In genomic region chr11:118757881-118758399, GRCh38 we compare ENCODE assay signal across 21 cellular contexts. TPM values are rescaled to one million over a fixed set of nuclear protein-coding genes. Genes with fewer than 3 reads are reported as not detected.
DNase-seq lines count a peak whose midpoint lies in the region; ATAC-seq, FAIRE-seq and TF ChIP-seq lines count a peak whose summit lies in the region.
"Had no signal": no experiment of that assay in that cellular context is flagged by ENCODE, and none has a peak within 500 bp of the region (broad histone marks: within the 10 kb centered on the region; RNA-seq: fewer than 3 reads in every experiment).

No MANE protein-coding gene starts in this region.

- H3K4me2 ChIP-seq in IMR-90 (ENCODE audit: low read depth, low read length), result no peak overlapping the region

- no peak for FAIRE-seq in frontal cortex (lab: Jason Lieb, UNC)
- FAIRE-seq: endothelial cell of umbilical vein had no signal

- no peaks in the 10 kb centered on the region for H3K27me3 ChIP-seq in CD4-positive, alpha-beta T cell (ENCODE audit: control insufficient read depth, insufficient read depth, low read length)
- no peaks in the 10 kb centered on the region for H3K27me3 ChIP-seq in IMR-90 (ENCODE audit: control insufficient read depth, insufficient read depth, low read length)
- no peaks in the 10 kb centered on the region for H3K27me3 ChIP-seq in lower lobe of right lung (ENCODE audit: low read depth)
- H3K27me3 ChIP-seq in ovary, result no peaks in the 10 kb centered on the region
- H3K27me3 ChIP-seq: brain microvascular endothelial cell, right atrium auricular region, transverse colon had no signal

- no peak overlapping the region for H2BK20ac ChIP-seq in IMR-90 (ENCODE audit: low read depth, low read length)

- H3K36me3 ChIP-seq in IMR-90 (ENCODE audit: control insufficient read depth, insufficient read depth, low read length) (peaks cover 66% of the 10 kb centered on the region), lower lobe of right lung (peaks cover 100% of the 10 kb centered on the region), ovary (no peaks in the 10 kb centered on the region)

- H2AFZ ChIP-seq in IMR-90 (replicated peaks; ENCODE audit: low read length, poor library complexity), result no peak overlapping the region

- peak overlapping the region; percentile 54 for H3K27ac Mint-ChIP-seq in CD4-positive, alpha-beta T cell
- H3K27ac Mint-ChIP-seq: mesothelial cell of epicardium had no signal

- TF ChIP-seq POLR2A in IMR-90 (IDR thresholded peaks at IDR 0.05; ENCODE audit: low read depth, low read length) (no peak), ovary (IDR thresholded peaks at IDR 0.05) (no peak)

- no peak overlapping the region for H2BK120ac ChIP-seq in IMR-90 (ENCODE audit: low read depth, low read length)

- no peak overlapping the region for H3K14ac ChIP-seq in IMR-90 (replicated peaks; ENCODE audit: low read depth, low read length)

- no peak for DNase-seq in CD4-positive, alpha-beta T cell
- DNase-seq in IMR-90, result no peak
- peak; percentile 19 to 28 for DNase-seq in frontal cortex (ENCODE audit: low spot score in 2 of 2)
- peak; percentile 88 for DNase-seq in pons (ENCODE audit: low spot score)
- no peak for DNase-seq in lower lobe of right lung
- DNase-seq in ovary, result no peak
- no peak for DNase-seq in activated T-cell treated with anti-CD3 and anti-CD28 coated beads for 4 hours
- no peak for DNase-seq in retina
- DNase-seq: activated CD4-positive, alpha-beta T cell treated with anti-CD3 and anti-CD28 coated beads for 36 hours; brain microvascular endothelial cell; Calu3; cortex of kidney; NCI-H1105; NCI-H2081 treated with DMSO at 0.1 percent for 48 hours; NCI-H524; transverse colon had no signal

- no peak overlapping the region for H4K5ac ChIP-seq in IMR-90 (ENCODE audit: low read depth, low read length)

- no peak overlapping the region for H3K4me3 Mint-ChIP-seq in CD4-positive, alpha-beta T cell
- H3K4me3 Mint-ChIP-seq: activated CD4-positive, alpha-beta T cell treated with anti-CD3 and anti-CD28 coated beads for 36 hours; mesothelial cell of epicardium; neural crest cell had no signal

- no peak overlapping the region for H3K18ac ChIP-seq in IMR-90 (ENCODE audit: low read depth, low read length)

- H2AK9ac ChIP-seq in IMR-90 (replicated peaks; ENCODE audit: low read depth, low read length, poor library complexity), result no peak overlapping the region

- no peak overlapping the region for H2BK15ac ChIP-seq in IMR-90 (ENCODE audit: low read depth, low read length)

- peaks cover 96% of the 10 kb centered on the region for H3K36me3 Mint-ChIP-seq in CD4-positive, alpha-beta T cell (ENCODE audit: low read depth)

- ATAC-seq in CD4-positive, alpha-beta T cell (ENCODE audit: poor library complexity), result no peak
- ATAC-seq in IMR-90 (ENCODE audit: low read depth), result no peak
- ATAC-seq in lower lobe of right lung, result no peak
- ATAC-seq: activated CD4-positive, alpha-beta T cell treated with anti-CD3 and anti-CD28 coated beads for 36 hours; activated naive CD4-positive, alpha-beta T cell treated with anti-CD3 and anti-CD28 coated beads, Interleukin-2, amount 50 U/mL, for 72 hours had no signal

- no peaks in the 10 kb centered on the region for H3K27me3 Mint-ChIP-seq in CD4-positive, alpha-beta T cell
- H3K27me3 Mint-ChIP-seq: activated CD4-positive, alpha-beta T cell treated with anti-CD3 and anti-CD28 coated beads for 36 hours had no signal

- H3K9ac ChIP-seq in IMR-90 (ENCODE audit: low read depth, low read length), result no peak overlapping the region

- POLR2A ChIA-PET in CD4-positive, alpha-beta T cell (lab: Charles Lee), result interaction anchor here (0.7 to 1.2 kb wide), 2 partner anchors 26 to 66 kb away, joined by 3 read pairs; no protein-coding TSS in a partner anchor
- POLR2A ChIA-PET in IMR-90 (lab: Charles Lee; ENCODE audit: unreplicated experiment), result no interaction called here

- TF ChIP-seq RAD21 in IMR-90 (IDR thresholded peaks at IDR 0.05; ENCODE audit: low read length), result no peak

- H3K4me1 Mint-ChIP-seq in CD4-positive, alpha-beta T cell (ENCODE audit: low read depth), result peaks cover 12% of the 10 kb centered on the region
- H3K4me1 Mint-ChIP-seq: activated CD4-positive, alpha-beta T cell treated with anti-CD3 and anti-CD28 coated beads for 36 hours; mesothelial cell of epicardium had no signal

- H3K4me3 ChIP-seq in IMR-90 (ENCODE audit: insufficient read depth, low read depth, low read length) (no peak overlapping the region), lower lobe of right lung (no peak overlapping the region), ovary (no peak overlapping the region)
- H3K4me3 ChIP-seq: right atrium auricular region, transverse colon had no signal

- no peak overlapping the region for H2BK5ac ChIP-seq in IMR-90 (ENCODE audit: low read depth, low read length, poor library complexity, severe bottlenecking)

- H3K56ac ChIP-seq in IMR-90 (ENCODE audit: extremely low read depth, insufficient read depth, low read length), result no peak overlapping the region

- H3K9me3 ChIP-seq in CD4-positive, alpha-beta T cell (ENCODE audit: control insufficient read depth, low read length), result no peaks in the 10 kb centered on the region
- no peaks in the 10 kb centered on the region for H3K9me3 ChIP-seq in IMR-90 (ENCODE audit: control insufficient read depth, insufficient read depth, low read length)
- H3K9me3 ChIP-seq in lower lobe of right lung, result no peaks in the 10 kb centered on the region
- H3K9me3 ChIP-seq in ovary, result no peaks in the 10 kb centered on the region
- H3K9me3 ChIP-seq: right atrium auricular region, transverse colon had no signal

- dilution Hi-C loops in IMR-90 (cut with HindIII; ENCODE audit: low sequenced_read_pairs, unreplicated experiment), result no loop called here

- H3K4ac ChIP-seq in IMR-90 (ENCODE audit: low read depth, low read length), result no peak overlapping the region

- H3K9me1 ChIP-seq in IMR-90 (ENCODE audit: insufficient read depth, low read length), result no peaks in the 10 kb centered on the region

- H3K23ac ChIP-seq in IMR-90 (ENCODE audit: low read depth, low read length), result no peak overlapping the region

- H4K91ac ChIP-seq in IMR-90 (ENCODE audit: insufficient read depth, low read depth, low read length), result no peak overlapping the region

- CTCF ChIA-PET in CD4-positive, alpha-beta T cell (lab: Charles Lee), result interaction anchor here (0.6 to 1.2 kb wide), 2 partner anchors 68 to 87 kb away, joined by 3 to 4 read pairs; no protein-coding TSS in a partner anchor
- CTCF ChIA-PET in IMR-90 (lab: Yijun Ruan, JAX), result no interaction called here

- no TSS peak for BruUV-seq in IMR-90 (replicated peaks; lab: Mats Ljungman, UMichigan)

- H3K4me1 ChIP-seq in IMR-90 (ENCODE audit: control insufficient read depth, insufficient read depth, low read length), result no peaks in the 10 kb centered on the region
- H3K4me1 ChIP-seq in lower lobe of right lung, result no peaks in the 10 kb centered on the region
- H3K4me1 ChIP-seq in ovary (ENCODE audit: insufficient read depth), result no peaks in the 10 kb centered on the region
- H3K4me1 ChIP-seq: right atrium auricular region, transverse colon had no signal

- H3K79me1 ChIP-seq in IMR-90 (ENCODE audit: low read depth in 1 of 2, low read length in 2 of 2), result peaks cover 11 to 19% of the 10 kb centered on the region in 2 experiments

- intact Hi-C loops in CD4-positive, alpha-beta T cell (cut with DNase I, micrococcal nuclease), result no loop called here
- intact Hi-C loops in IMR-90 (cut with micrococcal nuclease) (no loop called here), lower lobe of right lung (cut with DNase I) (no loop called here), ovary (cut with DNase I) (no loop called here)

- in situ Hi-C loops in IMR-90 (cut with MboI; ENCODE audit: low sequenced_read_pairs), result no loop called here

- H3K9me3 Mint-ChIP-seq in CD4-positive, alpha-beta T cell, result no peaks in the 10 kb centered on the region
- H3K9me3 Mint-ChIP-seq: activated naive CD4-positive, alpha-beta T cell treated with anti-CD3 and anti-CD28 coated beads, Interleukin-2, amount 50 U/mL, for 72 hours; mesothelial cell of epicardium; neural crest cell had no signal

- 100% methylated on average over 1 of the region's 4 CpGs; no CpG with 5 or more reads in 1 of the 2 experiments for WGBS in IMR-90 (ENCODE audit: extremely low coverage in 2 of 2, insufficient read length in 1 of 2), 2 experiments
- WGBS in ovary, 3 donors, result 76 to 79% (median 79%) methylated on average over 4 of the region's 4 CpGs

- no peak for TF ChIP-seq EP300 in ovary (IDR thresholded peaks at IDR 0.05)

- no peak for TF ChIP-seq CTCF in CD4-positive, alpha-beta T cell (IDR thresholded peaks at IDR 0.05)
- TF ChIP-seq CTCF in IMR-90 (conservative IDR thresholded peaks at IDR 0.05; ENCODE audit: low read depth, low read length), result no peak
- no peak for TF ChIP-seq CTCF in lower lobe of right lung (IDR thresholded peaks at IDR 0.05)
- no peak for TF ChIP-seq CTCF in ovary (IDR thresholded peaks at IDR 0.05)

- H4K8ac ChIP-seq in IMR-90 (ENCODE audit: low read depth in 2 of 2, low read length in 2 of 2), result no peak overlapping the region

- H4K20me1 ChIP-seq in IMR-90 (ENCODE audit: insufficient read depth, low read length), result peaks cover 5% of the 10 kb centered on the region; the same call in 1 of the 2 replicates

- no peak overlapping the region for H3K27ac ChIP-seq in CD4-positive, alpha-beta T cell (ENCODE audit: low read depth, low read length)
- H3K27ac ChIP-seq in IMR-90 (ENCODE audit: insufficient read depth, low read length) (no peak overlapping the region), lower lobe of right lung (no peak overlapping the region), ovary (no peak overlapping the region)
- H3K27ac ChIP-seq: brain microvascular endothelial cell, right atrium auricular region, transverse colon had no signal

- H2AK5ac ChIP-seq in IMR-90 (ENCODE audit: low read depth, low read length), result no peak overlapping the region

TF ChIP-seq in IMR-90, 13 proteins besides CTCF, POLR2A, EP300 and RAD21 (continues in another document):
- TF ChIP-seq NFE2L2 (IDR thresholded peaks at IDR 0.05; ENCODE audit: low read depth, low read length) (peak; percentile 20; the same call in 1 of the 2 replicates), MAFK (IDR thresholded peaks at IDR 0.05; ENCODE audit: low read depth, low read length) (no peak), FOS (IDR thresholded peaks at IDR 0.05; ENCODE audit: low read depth, low read length) (no peak), RCOR1 (IDR thresholded peaks at IDR 0.05; ENCODE audit: insufficient replicate concordance, low read length) (no peak), CHD1 (IDR thresholded peaks at IDR 0.05; ENCODE audit: low read depth, low read length) (no peak), SMC3 (IDR thresholded peaks at IDR 0.05; ENCODE audit: low read depth, low read length) (no peak)

RNA-seq across cellular contexts. Expression of gene DDX6, which starts 33.0 kb away (rescaled TPM):
- total RNA-seq in CD4-positive, alpha-beta T cell, result 100 to 1,000 TPM; 341 to 355 TPM
- total RNA-seq in IMR-90 (2012; rRNA removed), result 197 and 225 TPM in 2 replicates
- polyA plus RNA-seq in IMR-90 (2012; rRNA removed), result 14.7 and 19.2 TPM in 2 replicates
- polyA plus RNA-seq in IMR-90 (2012; cell fraction: cytosol; rRNA removed), result 2.1 and 3.4 TPM in 2 replicates
- polyA plus RNA-seq in IMR-90 (2012; cell fraction: nucleus; rRNA removed; ENCODE audit: low replicate concordance), result 1.5 and 13.5 TPM in 2 replicates
- 236 TPM for total RNA-seq in frontal cortex
- total RNA-seq in lower lobe of right lung, result 120 TPM
- 100 to 1,000 TPM in 5 of 7 donors, 10 to 100 TPM in 2; 81.6 to 212 (median 158) TPM for total RNA-seq in ovary
- 10 to 100 TPM; 33.9 to 80.6 TPM for polyA plus RNA-seq in ovary

Comparison
In these comparisons a context has a peak if more than half of its experiments do, and no peak if none do; other contexts are left out.
1. DNase-seq: peak in frontal cortex (2 of 2) and pons (single experiment); none in CD4-positive, alpha-beta T cell (0 of 10), IMR-90 (single experiment), lower lobe of right lung (single experiment), ovary (0 of 5), activated T-cell treated with anti-CD3 and anti-CD28 coated beads for 4 hours (single experiment) and retina (single experiment).